ENCODE assay signal across 1 cellular context in genomic region chr16:30371248-30371816, GRCh38.
TF ChIP-seq lines count a peak whose summit lies in the region.

No MANE protein-coding gene starts in this region.

TF ChIP-seq in HEK293, 187 proteins besides CTCF, POLR2A, EP300 and RAD21 (continued from another document and continues in another):
- TF ChIP-seq, protein P1, sequence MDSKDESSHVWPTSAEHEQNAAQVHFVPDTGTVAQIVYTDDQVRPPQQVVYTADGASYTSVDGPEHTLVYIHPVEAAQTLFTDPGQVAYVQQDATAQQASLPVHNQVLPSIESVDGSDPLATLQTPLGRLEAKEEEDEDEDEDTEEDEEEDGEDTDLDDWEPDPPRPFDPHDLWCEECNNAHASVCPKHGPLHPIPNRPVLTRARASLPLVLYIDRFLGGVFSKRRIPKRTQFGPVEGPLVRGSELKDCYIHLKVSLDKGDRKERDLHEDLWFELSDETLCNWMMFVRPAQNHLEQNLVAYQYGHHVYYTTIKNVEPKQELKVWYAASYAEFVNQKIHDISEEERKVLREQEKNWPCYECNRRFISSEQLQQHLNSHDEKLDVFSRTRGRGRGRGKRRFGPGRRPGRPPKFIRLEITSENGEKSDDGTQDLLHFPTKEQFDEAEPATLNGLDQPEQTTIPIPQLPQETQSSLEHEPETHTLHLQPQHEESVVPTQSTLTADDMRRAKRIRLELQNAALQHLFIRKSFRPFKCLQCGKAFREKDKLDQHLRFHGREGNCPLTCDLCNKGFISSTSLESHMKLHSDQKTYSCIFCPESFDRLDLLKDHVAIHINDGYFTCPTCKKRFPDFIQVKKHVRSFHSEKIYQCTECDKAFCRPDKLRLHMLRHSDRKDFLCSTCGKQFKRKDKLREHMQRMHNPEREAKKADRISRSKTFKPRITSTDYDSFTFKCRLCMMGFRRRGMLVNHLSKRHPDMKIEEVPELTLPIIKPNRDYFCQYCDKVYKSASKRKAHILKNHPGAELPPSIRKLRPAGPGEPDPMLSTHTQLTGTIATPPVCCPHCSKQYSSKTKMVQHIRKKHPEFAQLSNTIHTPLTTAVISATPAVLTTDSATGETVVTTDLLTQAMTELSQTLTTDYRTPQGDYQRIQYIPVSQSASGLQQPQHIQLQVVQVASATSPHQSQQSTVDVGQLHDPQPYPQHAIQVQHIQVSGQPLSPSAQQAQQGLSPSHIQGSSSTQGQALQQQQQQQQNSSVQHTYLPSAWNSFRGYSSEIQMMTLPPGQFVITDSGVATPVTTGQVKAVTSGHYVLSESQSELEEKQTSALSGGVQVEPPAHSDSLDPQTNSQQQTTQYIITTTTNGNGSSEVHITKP (tag by site-specific recombination; IDR thresholded peaks at IDR 0.05), result peak; percentile 74
- TF ChIP-seq ZNF843 (tag by site-specific recombination; IDR thresholded peaks at IDR 0.05) (no peak), BCL11B (tag by site-specific recombination; IDR thresholded peaks at IDR 0.05; ENCODE audit: low read depth) (no peak), ZNF664 (tag by site-specific recombination; IDR thresholded peaks at IDR 0.05) (no peak), ZNF560 (tag by site-specific recombination; IDR thresholded peaks at IDR 0.05; ENCODE audit: borderline replicate concordance) (no peak), HOXC10 (CRISPR knock-in tag; IDR thresholded peaks at IDR 0.05) (no peak), IKZF3 (tag by site-specific recombination; IDR thresholded peaks at IDR 0.05) (no peak), ZNF324 (tag by site-specific recombination; IDR thresholded peaks at IDR 0.05) (0 out of 2 replicates have a peak, but pooled peaks have one; percentile 35), GLI2 (tag by site-specific recombination; IDR thresholded peaks at IDR 0.05; ENCODE audit: borderline replicate concordance, low read depth) (no peak), ZFP3 (tag by site-specific recombination; IDR thresholded peaks at IDR 0.05; ENCODE audit: low read depth) (no peak), SALL2 (tag by site-specific recombination; IDR thresholded peaks at IDR 0.05; ENCODE audit: borderline replicate concordance) (no peak), MEIS1 (CRISPR knock-in tag; IDR thresholded peaks at IDR 0.05; ENCODE audit: borderline replicate concordance) (no peak), REST (tag by site-specific recombination; IDR thresholded peaks at IDR 0.05) (no peak; the same call in 1 of the 2 replicates), ZNF626 (tag by site-specific recombination; IDR thresholded peaks at IDR 0.05) (no peak), ZNF202 (tag by site-specific recombination; IDR thresholded peaks at IDR 0.05; ENCODE audit: borderline replicate concordance) (no peak), ZNF776 (tag by site-specific recombination; IDR thresholded peaks at IDR 0.05; ENCODE audit: borderline replicate concordance) (no peak), ZSCAN30 (tag by site-specific recombination; IDR thresholded peaks at IDR 0.05) (0 out of 2 replicates have a peak, but pooled peaks have one; percentile 23), YY2 (tag by site-specific recombination; IDR thresholded peaks at IDR 0.05) (no peak), ZFP37 (tag by site-specific recombination; IDR thresholded peaks at IDR 0.05) (no peak), ZNF645 (tag by site-specific recombination; IDR thresholded peaks at IDR 0.05) (no peak), ZNF280D (tag by site-specific recombination; IDR thresholded peaks at IDR 0.05) (no peak), ZSCAN5A (tag by site-specific recombination; IDR thresholded peaks at IDR 0.05) (no peak), KLF16 (tag by site-specific recombination; IDR thresholded peaks at IDR 0.05) (0 out of 2 replicates have a peak, but pooled peaks have one; percentile 30), KLF7 (tag by site-specific recombination; IDR thresholded peaks at IDR 0.05; ENCODE audit: borderline replicate concordance) (no peak; the same call in 1 of the 2 replicates), FEZF1 (tag by site-specific recombination; IDR thresholded peaks at IDR 0.05) (no peak), ZBTB20 (tag by site-specific recombination; IDR thresholded peaks at IDR 0.05) (peak; percentile 51; the same call in 1 of the 2 replicates)
- TF ChIP-seq, protein P2, sequence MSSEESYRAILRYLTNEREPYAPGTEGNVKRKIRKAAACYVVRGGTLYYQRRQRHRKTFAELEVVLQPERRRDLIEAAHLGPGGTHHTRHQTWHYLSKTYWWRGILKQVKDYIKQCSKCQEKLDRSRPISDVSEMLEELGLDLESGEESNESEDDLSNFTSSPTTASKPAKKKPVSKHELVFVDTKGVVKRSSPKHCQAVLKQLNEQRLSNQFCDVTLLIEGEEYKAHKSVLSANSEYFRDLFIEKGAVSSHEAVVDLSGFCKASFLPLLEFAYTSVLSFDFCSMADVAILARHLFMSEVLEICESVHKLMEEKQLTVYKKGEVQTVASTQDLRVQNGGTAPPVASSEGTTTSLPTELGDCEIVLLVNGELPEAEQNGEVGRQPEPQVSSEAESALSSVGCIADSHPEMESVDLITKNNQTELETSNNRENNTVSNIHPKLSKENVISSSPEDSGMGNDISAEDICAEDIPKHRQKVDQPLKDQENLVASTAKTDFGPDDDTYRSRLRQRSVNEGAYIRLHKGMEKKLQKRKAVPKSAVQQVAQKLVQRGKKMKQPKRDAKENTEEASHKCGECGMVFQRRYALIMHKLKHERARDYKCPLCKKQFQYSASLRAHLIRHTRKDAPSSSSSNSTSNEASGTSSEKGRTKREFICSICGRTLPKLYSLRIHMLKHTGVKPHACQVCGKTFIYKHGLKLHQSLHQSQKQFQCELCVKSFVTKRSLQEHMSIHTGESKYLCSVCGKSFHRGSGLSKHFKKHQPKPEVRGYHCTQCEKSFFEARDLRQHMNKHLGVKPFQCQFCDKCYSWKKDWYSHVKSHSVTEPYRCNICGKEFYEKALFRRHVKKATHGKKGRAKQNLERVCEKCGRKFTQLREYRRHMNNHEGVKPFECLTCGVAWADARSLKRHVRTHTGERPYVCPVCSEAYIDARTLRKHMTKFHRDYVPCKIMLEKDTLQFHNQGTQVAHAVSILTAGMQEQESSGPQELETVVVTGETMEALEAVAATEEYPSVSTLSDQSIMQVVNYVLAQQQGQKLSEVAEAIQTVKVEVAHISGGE (tag by site-specific recombination; conservative IDR thresholded peaks at IDR 0.05; ENCODE audit: low read depth), result peak; percentile 56
- TF ChIP-seq, protein P3, sequence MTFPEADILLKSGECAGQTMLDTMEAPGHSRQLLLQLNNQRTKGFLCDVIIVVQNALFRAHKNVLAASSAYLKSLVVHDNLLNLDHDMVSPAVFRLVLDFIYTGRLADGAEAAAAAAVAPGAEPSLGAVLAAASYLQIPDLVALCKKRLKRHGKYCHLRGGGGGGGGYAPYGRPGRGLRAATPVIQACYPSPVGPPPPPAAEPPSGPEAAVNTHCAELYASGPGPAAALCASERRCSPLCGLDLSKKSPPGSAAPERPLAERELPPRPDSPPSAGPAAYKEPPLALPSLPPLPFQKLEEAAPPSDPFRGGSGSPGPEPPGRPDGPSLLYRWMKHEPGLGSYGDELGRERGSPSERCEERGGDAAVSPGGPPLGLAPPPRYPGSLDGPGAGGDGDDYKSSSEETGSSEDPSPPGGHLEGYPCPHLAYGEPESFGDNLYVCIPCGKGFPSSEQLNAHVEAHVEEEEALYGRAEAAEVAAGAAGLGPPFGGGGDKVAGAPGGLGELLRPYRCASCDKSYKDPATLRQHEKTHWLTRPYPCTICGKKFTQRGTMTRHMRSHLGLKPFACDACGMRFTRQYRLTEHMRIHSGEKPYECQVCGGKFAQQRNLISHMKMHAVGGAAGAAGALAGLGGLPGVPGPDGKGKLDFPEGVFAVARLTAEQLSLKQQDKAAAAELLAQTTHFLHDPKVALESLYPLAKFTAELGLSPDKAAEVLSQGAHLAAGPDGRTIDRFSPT (tag by site-specific recombination; IDR thresholded peaks at IDR 0.05), result peak; percentile 10; the same call in 1 of the 2 replicates
- TF ChIP-seq, protein P4, sequence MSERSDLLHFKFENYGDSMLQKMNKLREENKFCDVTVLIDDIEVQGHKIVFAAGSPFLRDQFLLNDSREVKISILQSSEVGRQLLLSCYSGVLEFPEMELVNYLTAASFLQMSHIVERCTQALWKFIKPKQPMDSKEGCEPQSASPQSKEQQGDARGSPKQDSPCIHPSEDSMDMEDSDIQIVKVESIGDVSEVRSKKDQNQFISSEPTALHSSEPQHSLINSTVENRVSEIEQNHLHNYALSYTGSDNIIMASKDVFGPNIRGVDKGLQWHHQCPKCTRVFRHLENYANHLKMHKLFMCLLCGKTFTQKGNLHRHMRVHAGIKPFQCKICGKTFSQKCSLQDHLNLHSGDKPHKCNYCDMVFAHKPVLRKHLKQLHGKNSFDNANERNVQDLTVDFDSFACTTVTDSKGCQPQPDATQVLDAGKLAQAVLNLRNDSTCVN (tag by site-specific recombination; optimal IDR thresholded peaks at IDR 0.05), result no peak
- TF ChIP-seq, protein P5, sequence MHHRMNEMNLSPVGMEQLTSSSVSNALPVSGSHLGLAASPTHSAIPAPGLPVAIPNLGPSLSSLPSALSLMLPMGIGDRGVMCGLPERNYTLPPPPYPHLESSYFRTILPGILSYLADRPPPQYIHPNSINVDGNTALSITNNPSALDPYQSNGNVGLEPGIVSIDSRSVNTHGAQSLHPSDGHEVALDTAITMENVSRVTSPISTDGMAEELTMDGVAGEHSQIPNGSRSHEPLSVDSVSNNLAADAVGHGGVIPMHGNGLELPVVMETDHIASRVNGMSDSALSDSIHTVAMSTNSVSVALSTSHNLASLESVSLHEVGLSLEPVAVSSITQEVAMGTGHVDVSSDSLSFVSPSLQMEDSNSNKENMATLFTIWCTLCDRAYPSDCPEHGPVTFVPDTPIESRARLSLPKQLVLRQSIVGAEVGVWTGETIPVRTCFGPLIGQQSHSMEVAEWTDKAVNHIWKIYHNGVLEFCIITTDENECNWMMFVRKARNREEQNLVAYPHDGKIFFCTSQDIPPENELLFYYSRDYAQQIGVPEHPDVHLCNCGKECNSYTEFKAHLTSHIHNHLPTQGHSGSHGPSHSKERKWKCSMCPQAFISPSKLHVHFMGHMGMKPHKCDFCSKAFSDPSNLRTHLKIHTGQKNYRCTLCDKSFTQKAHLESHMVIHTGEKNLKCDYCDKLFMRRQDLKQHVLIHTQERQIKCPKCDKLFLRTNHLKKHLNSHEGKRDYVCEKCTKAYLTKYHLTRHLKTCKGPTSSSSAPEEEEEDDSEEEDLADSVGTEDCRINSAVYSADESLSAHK (tag by site-specific recombination; IDR thresholded peaks at IDR 0.05), result 0 out of 2 replicates have a peak, but pooled peaks have one; percentile 18
